In the genomic region with DNA sequence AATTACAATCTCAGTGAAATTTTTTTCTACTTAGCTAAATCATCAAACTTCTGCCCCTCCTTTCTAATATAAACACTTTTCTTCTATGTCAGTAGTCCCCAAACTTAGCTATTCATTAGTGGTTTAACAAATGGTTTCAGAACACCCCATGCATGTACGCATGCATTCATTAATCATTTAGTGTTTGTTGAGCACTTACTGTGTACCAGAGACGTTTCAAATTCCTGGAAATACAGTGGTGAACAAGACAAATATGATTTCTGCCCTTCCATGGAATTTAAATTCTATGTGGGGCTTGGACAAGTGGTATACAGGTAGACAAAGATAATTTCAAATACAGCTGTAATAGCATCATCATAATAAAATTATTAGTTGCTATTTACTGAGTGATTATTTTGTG, we compare ENCODE assay signal across 9 cellular contexts. TPM values are rescaled to one million over a fixed set of nuclear protein-coding genes. Genes with fewer than 3 reads are reported as not detected.
DNase-seq lines count a peak whose midpoint lies in the region; ATAC-seq, FAIRE-seq and TF ChIP-seq lines count a peak whose summit lies in the region.
"Had no signal": no experiment of that assay in that cellular context is flagged by ENCODE, and none has a peak within 500 bp of the region (broad histone marks: within the 10 kb centered on the region; RNA-seq: fewer than 3 reads in every experiment).

No MANE protein-coding gene starts in this region.

- peak overlapping the region; percentile 95 for H3K4me3 ChIP-seq in DOHH2 (ENCODE audit: low read length)
- peak overlapping the region; percentile 87 for H3K4me3 ChIP-seq in OCI-LY3 (ENCODE audit: low read length)
- no peak overlapping the region for H3K4me3 ChIP-seq in H1 (ENCODE audit: extremely low read depth in 1 of 4, insufficient read depth in 2 of 4, low read depth in 3 of 4, low read length in 4 of 4)
- H3K4me3 ChIP-seq in neural progenitor cell: peak overlapping the region; percentile 89
- H3K4me3 ChIP-seq in neuronal stem cell (ENCODE audit: low read length in 2 of 2): no peak overlapping the region

- H3K9me2 ChIP-seq in DOHH2 (replicated peaks; ENCODE audit: control insufficient read depth, low read length): no peaks in the 10 kb centered on the region

- H3K4me1 ChIP-seq in DOHH2 (ENCODE audit: control insufficient read depth, low read length) (peaks cover 14% of the 10 kb centered on the region), OCI-LY3 (ENCODE audit: low read length) (peaks cover 5% of the 10 kb centered on the region), H1 (replicated peaks in 1 of 4; ENCODE audit: control insufficient read depth in 3 of 4, insufficient read depth in 4 of 4, low read length in 3 of 4) (peaks cover 0 to 11% (median 3%) of the 10 kb centered on the region in 4 experiments; a peak in 3 of 7 replicates), neural progenitor cell (peaks cover 7% of the 10 kb centered on the region), neuronal stem cell (ENCODE audit: control insufficient read depth in 2 of 2, insufficient read depth in 1 of 2, low read depth in 1 of 2, low read length in 2 of 2) (peaks cover 2 to 4% of the 10 kb centered on the region in 2 donors)

- no peak for TF ChIP-seq EP300 in H1 (IDR thresholded peaks at IDR 0.05; ENCODE audit: borderline replicate concordance in 1 of 2, low read depth in 2 of 2, low read length in 2 of 2)

- H2BK5ac ChIP-seq in H1 (ENCODE audit: low read depth, low read length): no peak overlapping the region
- H2BK5ac ChIP-seq in neuronal stem cell (ENCODE audit: low read length): no peak overlapping the region

- H4K91ac ChIP-seq in H1 (replicated peaks; ENCODE audit: insufficient read length, low read length) (no peak overlapping the region), neuronal stem cell (ENCODE audit: low read depth, low read length, poor library complexity) (no peak overlapping the region)

- no peaks in the 10 kb centered on the region for H3K36me3 Mint-ChIP-seq in neural progenitor cell

- no peak overlapping the region for H3K27ac ChIP-seq in DOHH2 (ENCODE audit: low read depth, low read length)
- no peak overlapping the region for H3K27ac ChIP-seq in OCI-LY3 (ENCODE audit: low read length)
- H3K27ac ChIP-seq in H1 (ENCODE audit: low read depth, low read length): no peak overlapping the region
- H3K27ac ChIP-seq in neural progenitor cell: no peak overlapping the region
- H3K27ac ChIP-seq in neuronal stem cell (replicated peaks; ENCODE audit: low read length): no peak overlapping the region

- no peak overlapping the region for H4K5ac ChIP-seq in H1 (ENCODE audit: insufficient read length, low read depth, low read length)

- TF ChIP-seq CTCF in DOHH2 (IDR thresholded peaks at IDR 0.05; ENCODE audit: low read depth, low read length, poor library complexity, severe bottlenecking) (no peak), OCI-LY3 (IDR thresholded peaks at IDR 0.05; ENCODE audit: low read depth, low read length) (no peak), H1 (IDR thresholded peaks at IDR 0.05; ENCODE audit: control extremely low read depth in 1 of 3, insufficient read depth in 1 of 3, low read depth in 1 of 3, low read length in 3 of 3) (no peak), neural progenitor cell (IDR thresholded peaks at IDR 0.05) (no peak)

- H3K36me3 ChIP-seq in DOHH2 (ENCODE audit: control insufficient read depth, low read length) (no peaks in the 10 kb centered on the region), OCI-LY3 (replicated peaks; ENCODE audit: low read depth, low read length) (no peaks in the 10 kb centered on the region), H1 (ENCODE audit: control insufficient read depth in 2 of 4, insufficient read depth in 4 of 4, low read length in 3 of 4) (no peaks in the 10 kb centered on the region), neural progenitor cell (no peaks in the 10 kb centered on the region), neuronal stem cell (replicated peaks in 1 of 2; ENCODE audit: control insufficient read depth in 2 of 2, insufficient read depth in 2 of 2, low read length in 2 of 2) (no peaks in the 10 kb centered on the region)

- H2BK20ac ChIP-seq in H1 (ENCODE audit: low read length): no peak overlapping the region

- FAIRE-seq in H1 (lab: Jason Lieb, UNC): no peak

- H3K23me2 ChIP-seq in H1 (ENCODE audit: low read depth, low read length): peaks cover 7% of the 10 kb centered on the region

- CTCF ChIA-PET in H1 (lab: Charles Lee; ENCODE audit: partially characterized antibody): interaction anchor here (0.8 to 1.7 kb wide), 7 partner anchors 11 to 190 kb away, joined by 3 to 7 read pairs (median 3); no protein-coding TSS in a partner anchor

- ATAC-seq in GM21529 (IDR thresholded peaks at IDR 0.05; ENCODE audit: unreplicated experiment): no peak
- ATAC-seq in HG03045 (IDR thresholded peaks at IDR 0.05; ENCODE audit: unreplicated experiment): no peak

- H2BK12ac ChIP-seq in H1 (ENCODE audit: low read depth, low read length): no peak overlapping the region
- H2BK12ac ChIP-seq in neuronal stem cell (ENCODE audit: low read length): no peak overlapping the region

- H3K4me2 ChIP-seq in DOHH2 (ENCODE audit: low read length) (peak overlapping the region; percentile 89), OCI-LY3 (ENCODE audit: low read length) (peak overlapping the region; percentile 88), H1 (ENCODE audit: insufficient read depth in 1 of 2, low read depth in 2 of 2, low read length in 2 of 2) (peak overlapping the region; percentile 81 to 98; a peak in 1 of 4 replicates), neural progenitor cell (peak overlapping the region; percentile 88), neuronal stem cell (ENCODE audit: insufficient read depth, low read length, poor library complexity, severe bottlenecking) (no peak overlapping the region)

- H3K14ac ChIP-seq in H1 (ENCODE audit: insufficient read length) (no peak overlapping the region), neuronal stem cell (ENCODE audit: low read length) (no peak overlapping the region)

- 71% methylated on average over 2 of the region's 2 CpGs; no CpG with 5 or more reads in 1 of the 2 experiments for WGBS in H1 (ENCODE audit: extremely low coverage in 1 of 2, insufficient coverage in 1 of 2, insufficient read length in 1 of 2, insufficient replicate concordance in 2 of 2, low coverage in 1 of 2, low lambda C conversion rate in 2 of 2, missing lambda C conversion rate in 1 of 2), 2 experiments
- WGBS in neuronal stem cell (ENCODE audit: extremely low coverage in 2 of 2, insufficient read length in 2 of 2, insufficient replicate concordance in 1 of 2), 2 donors: no CpG with 5 or more reads among the region's 2 CpGs

- H3K79me2 ChIP-seq in DOHH2 (ENCODE audit: control insufficient read depth, low read length) (peaks cover 60% of the 10 kb centered on the region), OCI-LY3 (ENCODE audit: low read length) (peaks cover 49% of the 10 kb centered on the region), H1 (ENCODE audit: control insufficient read depth in 1 of 2, insufficient read depth in 2 of 2, low read length in 2 of 2) (peaks cover 0 to 43% of the 10 kb centered on the region in 2 experiments; a peak in 3 of 4 replicates), neural progenitor cell (ENCODE audit: low read depth) (peaks cover 29% of the 10 kb centered on the region)

- H3K23ac ChIP-seq in H1 (ENCODE audit: insufficient read length) (no peak overlapping the region), neuronal stem cell (ENCODE audit: low read depth, low read length, poor library complexity) (no peak overlapping the region)

- no peak for TF ChIP-seq POLR2A in H1 (IDR thresholded peaks at IDR 0.05; ENCODE audit: control extremely low read depth in 1 of 2, low read depth in 2 of 2, low read length in 2 of 2)

- H3K9me3 Mint-ChIP-seq in neural progenitor cell: no peaks in the 10 kb centered on the region

- H3K18ac ChIP-seq in H1 (ENCODE audit: extremely low read depth, low read length): no peak overlapping the region
- no peak overlapping the region for H3K18ac ChIP-seq in neuronal stem cell (ENCODE audit: low read length)

- no peaks in the 10 kb centered on the region for H3F3A ChIP-seq in DOHH2 (ENCODE audit: control insufficient read depth, insufficient read depth)
- peaks cover 20% of the 10 kb centered on the region for H3F3A ChIP-seq in neural progenitor cell (ENCODE audit: low read depth)

- H2BK15ac ChIP-seq in H1 (ENCODE audit: low read length) (no peak overlapping the region), neuronal stem cell (ENCODE audit: low read length) (no peak overlapping the region)

- H2AFZ ChIP-seq in OCI-LY3 (ENCODE audit: low read depth, low read length) (no peak overlapping the region), H1 (ENCODE audit: low read length) (no peak overlapping the region), neural progenitor cell (replicated peaks) (no peak overlapping the region), neuronal stem cell (ENCODE audit: low read length) (no peak overlapping the region)

- no peak for DNase-seq in H1 (ENCODE audit: low read depth in 1 of 2, low spot score in 2 of 2)
- no peak for DNase-seq in neural progenitor cell (ENCODE audit: low spot score)
- no peak for DNase-seq in neuronal stem cell (ENCODE audit: low spot score)
- no peak for DNase-seq in AG08395 (ENCODE audit: low spot score)
- DNase-seq: NCI-H524 treated with DMSO at 0.1 percent for 48 hours had no signal

- POLR2A ChIA-PET in H1 (lab: Charles Lee; ENCODE audit: partially characterized antibody): interaction anchor here (1.3 to 2.1 kb wide), 3 partner anchors 10 to 14 kb away, joined by 4 to 6 read pairs (median 5); no protein-coding TSS in a partner anchor

- H3K27me3 ChIP-seq in DOHH2 (ENCODE audit: control insufficient read depth, low read length): no peaks in the 10 kb centered on the region
- H3K27me3 ChIP-seq in OCI-LY3 (ENCODE audit: low read depth, low read length): no peaks in the 10 kb centered on the region
- H3K27me3 ChIP-seq in H1 (replicated peaks in 1 of 4; ENCODE audit: control insufficient read depth in 3 of 4, extremely low read depth in 1 of 4, insufficient read depth in 3 of 4, low read length in 3 of 4): no peaks in the 10 kb centered on the region
- H3K27me3 ChIP-seq in neural progenitor cell: no peaks in the 10 kb centered on the region
- H3K27me3 ChIP-seq in neuronal stem cell (ENCODE audit: control insufficient read depth in 3 of 3, insufficient read depth in 3 of 3, low read depth in 1 of 3, low read length in 3 of 3): no peaks in the 10 kb centered on the region

- peaks cover 2% of the 10 kb centered on the region; the same call in 1 of the 2 replicates for H3K79me1 ChIP-seq in H1 (ENCODE audit: low read depth, low read length)
- no peaks in the 10 kb centered on the region for H3K79me1 ChIP-seq in neuronal stem cell (ENCODE audit: low read depth, low read length)

- H3K9ac ChIP-seq in OCI-LY3 (ENCODE audit: low read length) (peak overlapping the region; percentile 79), H1 (replicated peaks in 1 of 4; ENCODE audit: extremely low read depth in 1 of 4, low read depth in 3 of 4, low read length in 3 of 4) (no peak overlapping the region), neural progenitor cell (no peak overlapping the region), neuronal stem cell (ENCODE audit: low read depth, low read length, poor library complexity) (no peak overlapping the region)

- no peak for TF ChIP-seq RAD21 in H1 (IDR thresholded peaks at IDR 0.05 in 1 of 2, conservative IDR thresholded peaks at IDR 0.05 in 1 of 2; ENCODE audit: low read depth in 2 of 2, low read length in 2 of 2)

- peak overlapping the region; percentile 92 for H3K4me3 Mint-ChIP-seq in neural progenitor cell

- no peak overlapping the region for H3K4ac ChIP-seq in H1 (replicated peaks; ENCODE audit: insufficient read length, low read depth, low read length)
- H3K4ac ChIP-seq in neuronal stem cell (ENCODE audit: low read length): no peak overlapping the region

- peaks cover 4% of the 10 kb centered on the region for H3K27me3 Mint-ChIP-seq in neural progenitor cell (ENCODE audit: insufficient read depth, low read depth)

- no peak overlapping the region for H2AK5ac ChIP-seq in H1 (ENCODE audit: low read depth, low read length)
- no peak overlapping the region for H2AK5ac ChIP-seq in neuronal stem cell (ENCODE audit: low read depth, low read length)

- H2BK120ac ChIP-seq in H1 (replicated peaks; ENCODE audit: low read depth, low read length): no peak overlapping the region
- no peak overlapping the region for H2BK120ac ChIP-seq in neuronal stem cell (ENCODE audit: low read depth, low read length)

- H3K56ac ChIP-seq in H1 (replicated peaks; ENCODE audit: insufficient read length, low read depth, low read length): no peak overlapping the region

- H4K20me1 ChIP-seq in DOHH2 (ENCODE audit: control insufficient read depth, insufficient read depth, low read depth, low read length) (no peaks in the 10 kb centered on the region), OCI-LY3 (ENCODE audit: insufficient read depth, low read length) (no peaks in the 10 kb centered on the region), H1 (replicated peaks in 1 of 2; ENCODE audit: control insufficient read depth in 1 of 2, insufficient read depth in 2 of 2, low read length in 2 of 2) (peaks cover 0 to 2% of the 10 kb centered on the region in 2 experiments), neural progenitor cell (ENCODE audit: low read depth) (no peaks in the 10 kb centered on the region)

- H4K8ac ChIP-seq in H1 (ENCODE audit: extremely low read depth, insufficient read depth, low read length) (no peak overlapping the region), neuronal stem cell (ENCODE audit: low read depth, low read length) (no peak overlapping the region)

- peaks cover 45% of the 10 kb centered on the region for H3K4me1 Mint-ChIP-seq in neural progenitor cell

- H3K9me3 ChIP-seq in DOHH2 (ENCODE audit: control insufficient read depth, insufficient read depth, low read length) (0 out of 2 replicates have a peak, but pooled peaks cover 4% of the 10 kb centered on the region), OCI-LY3 (ENCODE audit: insufficient read depth, low read length) (no peaks in the 10 kb centered on the region), H1 (ENCODE audit: insufficient read depth in 2 of 2, low read depth in 1 of 2, low read length in 1 of 2) (no peaks in the 10 kb centered on the region; a peak in 1 of 4 replicates), neural progenitor cell (ENCODE audit: low read depth) (no peaks in the 10 kb centered on the region), neuronal stem cell (replicated peaks in 1 of 2; ENCODE audit: control insufficient read depth in 2 of 2, insufficient read depth in 1 of 2, low read depth in 1 of 2, low read length in 2 of 2) (peaks cover 0 to 3% of the 10 kb centered on the region in 2 donors)

- peak overlapping the region; percentile 10 for H3K27ac Mint-ChIP-seq in neural progenitor cell

RNA-seq across cellular contexts. Expression of a gene that starts 1.5 kb away (rescaled TPM):
- 16.6 and 19.3 TPM in 2 replicates for total RNA-seq in H1 (2021; fragmentation: NEBNext Ultra II Directional; extraction: Animal tissue kit (Norgen Biotek cat#: 25700))
- polyA plus RNA-seq in H1 (2011; rRNA removed): 3.1 and 5.1 TPM in 2 replicates
- 4.9 TPM for polyA plus RNA-seq in H1 (2011; cell fraction: cytosol; rRNA removed)
- 20.2 TPM for polyA plus RNA-seq in H1 (2011; cell fraction: nucleus; rRNA removed)
- 5.6 to 12.9 TPM (median 9.5 TPM) in 4 replicates for polyA plus RNA-seq in H1 (2012, experiment 1 of 2)
- 1.8 TPM for polyA plus RNA-seq in H1 (2012, experiment 2 of 2)
- 7.7 TPM for polyA plus RNA-seq in H1 (2013, experiment 1 of 2)
- 6.6 TPM for polyA plus RNA-seq in H1 (2013, experiment 2 of 2)
- polyA minus RNA-seq in H1 (2011; rRNA and poly(A)+ RNA removed): 12.5 and 17.9 TPM in 2 replicates
- polyA minus RNA-seq in H1 (2011; cell fraction: cytosol; rRNA and poly(A)+ RNA removed): 7.0 TPM
- polyA minus RNA-seq in H1 (2011; cell fraction: nucleus; rRNA and poly(A)+ RNA removed): 11.8 TPM
- total RNA-seq in neural progenitor cell (ENCODE audit: low replicate concordance): 14.9 and 15.7 TPM in 2 replicates
- polyA plus RNA-seq in neuronal stem cell (2013, experiment 1 of 2): 5.4 TPM
- 5.3 TPM for polyA plus RNA-seq in neuronal stem cell (2013, experiment 2 of 2)

Comparison
In these comparisons a context has a peak if more than half of its experiments do, and no peak if none do; other contexts are left out.
1. H3K4me3 ChIP-seq: peak in DOHH2 (single experiment), OCI-LY3 (single experiment) and neural progenitor cell (single experiment); none in H1 (0 of 4) and neuronal stem cell (0 of 2).